Comparison of ENCODE assay signal across 1 cellular context in the genomic region with DNA sequence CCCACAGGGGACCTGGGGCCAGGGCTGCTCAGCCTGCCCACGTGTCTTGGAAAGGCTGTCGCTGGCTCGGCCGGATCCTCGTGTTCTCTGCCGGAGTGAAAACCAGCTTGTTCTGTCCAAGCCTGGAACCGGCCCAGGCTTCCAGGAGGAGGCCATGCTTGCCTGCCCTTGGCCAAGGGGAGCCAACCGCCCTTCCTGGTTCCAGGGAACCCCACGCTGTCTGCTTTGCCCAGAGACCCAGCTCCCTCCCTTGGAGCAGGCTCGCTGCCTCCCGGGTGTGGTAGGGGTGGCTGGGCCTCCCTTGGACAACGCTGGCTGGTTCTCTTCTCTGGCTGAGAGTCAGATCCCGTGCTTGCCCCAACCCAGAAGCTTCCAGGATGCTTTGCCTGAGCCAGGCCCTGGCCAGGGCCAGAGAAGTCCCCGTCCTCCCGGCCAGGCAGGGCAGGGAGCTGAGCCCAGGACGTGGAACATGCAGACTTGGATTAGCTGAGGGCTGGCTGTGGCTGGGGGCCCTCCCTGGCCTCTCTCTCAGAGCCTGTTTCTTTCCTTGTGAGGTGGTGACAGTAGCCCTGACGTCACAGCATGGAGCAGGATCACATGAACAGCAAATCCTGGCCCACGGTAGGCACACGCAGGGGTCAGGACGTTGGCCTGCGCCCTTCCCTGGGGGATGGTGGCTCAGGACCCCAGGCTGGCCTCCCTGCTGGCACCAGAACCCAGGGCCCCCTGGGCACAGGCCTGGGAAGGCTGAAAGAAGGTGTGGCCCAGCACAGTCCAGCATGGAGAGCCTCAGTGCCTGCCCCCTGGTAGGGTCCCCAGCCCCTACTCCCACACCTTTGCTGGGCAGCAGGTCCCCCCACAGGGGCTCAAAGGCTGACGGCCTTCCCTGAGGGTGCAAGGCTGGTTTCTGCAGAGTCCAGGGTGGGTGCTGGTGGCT.
TF ChIP-seq lines count a peak whose summit lies in the region.

No MANE protein-coding gene starts in this region.

TF ChIP-seq in GM23338, 12 proteins besides CTCF, POLR2A, EP300 and RAD21 (continued from another document):
- TF ChIP-seq, protein P1, sequence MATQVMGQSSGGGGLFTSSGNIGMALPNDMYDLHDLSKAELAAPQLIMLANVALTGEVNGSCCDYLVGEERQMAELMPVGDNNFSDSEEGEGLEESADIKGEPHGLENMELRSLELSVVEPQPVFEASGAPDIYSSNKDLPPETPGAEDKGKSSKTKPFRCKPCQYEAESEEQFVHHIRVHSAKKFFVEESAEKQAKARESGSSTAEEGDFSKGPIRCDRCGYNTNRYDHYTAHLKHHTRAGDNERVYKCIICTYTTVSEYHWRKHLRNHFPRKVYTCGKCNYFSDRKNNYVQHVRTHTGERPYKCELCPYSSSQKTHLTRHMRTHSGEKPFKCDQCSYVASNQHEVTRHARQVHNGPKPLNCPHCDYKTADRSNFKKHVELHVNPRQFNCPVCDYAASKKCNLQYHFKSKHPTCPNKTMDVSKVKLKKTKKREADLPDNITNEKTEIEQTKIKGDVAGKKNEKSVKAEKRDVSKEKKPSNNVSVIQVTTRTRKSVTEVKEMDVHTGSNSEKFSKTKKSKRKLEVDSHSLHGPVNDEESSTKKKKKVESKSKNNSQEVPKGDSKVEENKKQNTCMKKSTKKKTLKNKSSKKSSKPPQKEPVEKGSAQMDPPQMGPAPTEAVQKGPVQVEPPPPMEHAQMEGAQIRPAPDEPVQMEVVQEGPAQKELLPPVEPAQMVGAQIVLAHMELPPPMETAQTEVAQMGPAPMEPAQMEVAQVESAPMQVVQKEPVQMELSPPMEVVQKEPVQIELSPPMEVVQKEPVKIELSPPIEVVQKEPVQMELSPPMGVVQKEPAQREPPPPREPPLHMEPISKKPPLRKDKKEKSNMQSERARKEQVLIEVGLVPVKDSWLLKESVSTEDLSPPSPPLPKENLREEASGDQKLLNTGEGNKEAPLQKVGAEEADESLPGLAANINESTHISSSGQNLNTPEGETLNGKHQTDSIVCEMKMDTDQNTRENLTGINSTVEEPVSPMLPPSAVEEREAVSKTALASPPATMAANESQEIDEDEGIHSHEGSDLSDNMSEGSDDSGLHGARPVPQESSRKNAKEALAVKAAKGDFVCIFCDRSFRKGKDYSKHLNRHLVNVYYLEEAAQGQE (IDR thresholded peaks at IDR 0.05; ENCODE audit: unreplicated experiment), result no peak
- TF ChIP-seq, protein P2, sequence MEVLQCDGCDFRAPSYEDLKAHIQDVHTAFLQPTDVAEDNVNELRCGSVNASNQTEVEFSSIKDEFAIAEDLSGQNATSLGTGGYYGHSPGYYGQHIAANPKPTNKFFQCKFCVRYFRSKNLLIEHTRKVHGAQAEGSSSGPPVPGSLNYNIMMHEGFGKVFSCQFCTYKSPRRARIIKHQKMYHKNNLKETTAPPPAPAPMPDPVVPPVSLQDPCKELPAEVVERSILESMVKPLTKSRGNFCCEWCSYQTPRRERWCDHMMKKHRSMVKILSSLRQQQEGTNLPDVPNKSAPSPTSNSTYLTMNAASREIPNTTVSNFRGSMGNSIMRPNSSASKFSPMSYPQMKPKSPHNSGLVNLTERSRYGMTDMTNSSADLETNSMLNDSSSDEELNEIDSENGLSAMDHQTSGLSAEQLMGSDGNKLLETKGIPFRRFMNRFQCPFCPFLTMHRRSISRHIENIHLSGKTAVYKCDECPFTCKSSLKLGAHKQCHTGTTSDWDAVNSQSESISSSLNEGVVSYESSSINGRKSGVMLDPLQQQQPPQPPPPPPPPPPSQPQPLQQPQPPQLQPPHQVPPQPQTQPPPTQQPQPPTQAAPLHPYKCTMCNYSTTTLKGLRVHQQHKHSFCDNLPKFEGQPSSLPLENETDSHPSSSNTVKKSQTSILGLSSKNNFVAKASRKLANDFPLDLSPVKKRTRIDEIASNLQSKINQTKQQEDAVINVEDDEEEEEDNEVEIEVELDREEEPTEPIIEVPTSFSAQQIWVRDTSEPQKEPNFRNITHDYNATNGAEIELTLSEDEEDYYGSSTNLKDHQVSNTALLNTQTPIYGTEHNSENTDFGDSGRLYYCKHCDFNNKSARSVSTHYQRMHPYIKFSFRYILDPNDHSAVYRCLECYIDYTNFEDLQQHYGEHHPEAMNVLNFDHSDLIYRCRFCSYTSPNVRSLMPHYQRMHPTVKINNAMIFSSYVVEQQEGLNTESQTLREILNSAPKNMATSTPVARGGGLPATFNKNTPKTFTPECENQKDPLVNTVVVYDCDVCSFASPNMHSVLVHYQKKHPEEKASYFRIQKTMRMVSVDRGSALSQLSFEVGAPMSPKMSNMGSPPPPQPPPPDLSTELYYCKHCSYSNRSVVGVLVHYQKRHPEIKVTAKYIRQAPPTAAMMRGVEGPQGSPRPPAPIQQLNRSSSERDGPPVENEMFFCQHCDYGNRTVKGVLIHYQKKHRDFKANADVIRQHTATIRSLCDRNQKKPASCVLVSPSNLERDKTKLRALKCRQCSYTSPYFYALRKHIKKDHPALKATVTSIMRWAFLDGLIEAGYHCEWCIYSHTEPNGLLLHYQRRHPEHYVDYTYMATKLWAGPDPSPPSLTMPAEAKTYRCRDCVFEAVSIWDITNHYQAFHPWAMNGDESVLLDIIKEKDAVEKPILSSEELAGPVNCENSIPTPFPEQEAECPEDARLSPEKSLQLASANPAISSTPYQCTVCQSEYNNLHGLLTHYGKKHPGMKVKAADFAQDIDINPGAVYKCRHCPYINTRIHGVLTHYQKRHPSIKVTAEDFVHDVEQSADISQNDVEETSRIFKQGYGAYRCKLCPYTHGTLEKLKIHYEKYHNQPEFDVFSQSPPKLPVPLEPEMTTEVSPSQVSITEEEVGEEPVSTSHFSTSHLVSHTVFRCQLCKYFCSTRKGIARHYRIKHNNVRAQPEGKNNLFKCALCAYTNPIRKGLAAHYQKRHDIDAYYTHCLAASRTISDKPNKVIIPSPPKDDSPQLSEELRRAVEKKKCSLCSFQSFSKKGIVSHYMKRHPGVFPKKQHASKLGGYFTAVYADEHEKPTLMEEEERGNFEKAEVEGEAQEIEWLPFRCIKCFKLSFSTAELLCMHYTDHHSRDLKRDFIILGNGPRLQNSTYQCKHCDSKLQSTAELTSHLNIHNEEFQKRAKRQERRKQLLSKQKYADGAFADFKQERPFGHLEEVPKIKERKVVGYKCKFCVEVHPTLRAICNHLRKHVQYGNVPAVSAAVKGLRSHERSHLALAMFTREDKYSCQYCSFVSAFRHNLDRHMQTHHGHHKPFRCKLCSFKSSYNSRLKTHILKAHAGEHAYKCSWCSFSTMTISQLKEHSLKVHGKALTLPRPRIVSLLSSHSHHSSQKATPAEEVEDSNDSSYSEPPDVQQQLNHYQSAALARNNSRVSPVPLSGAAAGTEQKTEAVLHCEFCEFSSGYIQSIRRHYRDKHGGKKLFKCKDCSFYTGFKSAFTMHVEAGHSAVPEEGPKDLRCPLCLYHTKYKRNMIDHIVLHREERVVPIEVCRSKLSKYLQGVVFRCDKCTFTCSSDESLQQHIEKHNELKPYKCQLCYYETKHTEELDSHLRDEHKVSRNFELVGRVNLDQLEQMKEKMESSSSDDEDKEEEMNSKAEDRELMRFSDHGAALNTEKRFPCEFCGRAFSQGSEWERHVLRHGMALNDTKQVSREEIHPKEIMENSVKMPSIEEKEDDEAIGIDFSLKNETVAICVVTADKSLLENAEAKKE (CRISPR knock-in tag; IDR thresholded peaks at IDR 0.05), result no peak
- TF ChIP-seq POLR2AphosphoS5 (IDR thresholded peaks at IDR 0.05; ENCODE audit: low read depth), result no peak
- no peak for TF ChIP-seq EZH2 (IDR thresholded peaks at IDR 0.05; ENCODE audit: low read depth, unreplicated experiment)
- TF ChIP-seq CREB1 (CRISPR knock-in tag; IDR thresholded peaks at IDR 0.05; ENCODE audit: low read depth), result no peak
- no peak for TF ChIP-seq ZNF331 (CRISPR knock-in tag; IDR thresholded peaks at IDR 0.05; ENCODE audit: low read depth)
- TF ChIP-seq STAT1 (IDR thresholded peaks at IDR 0.05; ENCODE audit: unreplicated experiment), result no peak
